ENCODE assay signal across 8 cellular contexts in genomic region chr6:116059713-116060571, GRCh38. TPM values are rescaled to one million over a fixed set of nuclear protein-coding genes. Genes with fewer than 3 reads are reported as not detected.
DNase-seq lines count a peak whose midpoint lies in the region; ATAC-seq and TF ChIP-seq lines count a peak whose summit lies in the region.

No MANE protein-coding gene starts in this region.

- no peak overlapping the region for H2BK120ac ChIP-seq in mesendoderm (ENCODE audit: low read depth, low read length)

- H3K79me2 ChIP-seq in mesendoderm (ENCODE audit: control insufficient read depth, insufficient read depth, low read length): no peaks in the 10 kb centered on the region

- H3K4me1 ChIP-seq in mesendoderm (ENCODE audit: control insufficient read depth, low read depth, low read length): peaks cover 2% of the 10 kb centered on the region

- H3K27ac ChIP-seq in mesendoderm (ENCODE audit: low read depth, low read length): no peak overlapping the region

- H2BK5ac ChIP-seq in mesendoderm (ENCODE audit: low read length): no peak overlapping the region

- no peak overlapping the region for H3K4ac ChIP-seq in mesendoderm (ENCODE audit: low read depth, low read length)

- H3K9ac ChIP-seq in mesendoderm (ENCODE audit: low read length): no peak overlapping the region

- no peak overlapping the region for H3K27ac Mint-ChIP-seq in endothelial cell (ENCODE audit: unreplicated experiment)

- peak; percentile 64 for ATAC-seq in HG03457 (IDR thresholded peaks at IDR 0.05; ENCODE audit: unreplicated experiment)

- H3K36me3 ChIP-seq in mesendoderm (ENCODE audit: control insufficient read depth, insufficient read depth, low read length): no peaks in the 10 kb centered on the region

- no peak overlapping the region for H2BK15ac ChIP-seq in mesendoderm (replicated peaks; ENCODE audit: low read depth)

- H3K27me3 ChIP-seq in mesendoderm (ENCODE audit: insufficient read depth, low read length, poor library complexity): no peaks in the 10 kb centered on the region

- H4K8ac ChIP-seq in mesendoderm (ENCODE audit: low read depth, low read length): no peak overlapping the region

- no peak overlapping the region for H3K4me2 ChIP-seq in mesendoderm (ENCODE audit: low read length)

- no CpG with 5 or more reads among the region's 13 CpGs for WGBS in mesendoderm (ENCODE audit: extremely low coverage, insufficient coverage, low lambda C conversion rate)

- in situ Hi-C loops in astrocyte of the spinal cord (cut with HindIII; ENCODE audit: low sequenced_read_pairs): no loop called here

- no peak overlapping the region for H2AK5ac ChIP-seq in mesendoderm (ENCODE audit: low read length)

- TF ChIP-seq CTCF in astrocyte of the spinal cord (IDR thresholded peaks at IDR 0.05; ENCODE audit: low read depth, low read length) (no peak), endothelial cell (IDR thresholded peaks at IDR 0.05; ENCODE audit: unreplicated experiment) (no peak)

- H3K56ac ChIP-seq in mesendoderm (ENCODE audit: low read length): no peak overlapping the region

- no peak overlapping the region for H3K23ac ChIP-seq in mesendoderm (ENCODE audit: low read length)

- no peak overlapping the region for H3K18ac ChIP-seq in mesendoderm (ENCODE audit: low read length)

- no peak overlapping the region for H3K4me3 Mint-ChIP-seq in endothelial cell (ENCODE audit: unreplicated experiment)

- DNase-seq in NCI-H2107 treated with DMSO at 0.1 percent for 48 hours (lab: John Stamatoyannopoulos, UW; ENCODE audit: unreplicated experiment) (peak; percentile 15), NCI-H2107 (lab: John Stamatoyannopoulos, UW) (no peak), astrocyte of the spinal cord (ENCODE audit: low read depth, low spot score) (peak; percentile 6), myocyte (ENCODE audit: low read depth) (peak; percentile 77), NCI-H446 treated with DMSO at 0.1 percent for 48 hours (lab: John Stamatoyannopoulos, UW) (no peak), mesendoderm (no peak), endothelial cell (ENCODE audit: low spot score) (no peak)

- H3K36me3 Mint-ChIP-seq in endothelial cell (ENCODE audit: low read depth, unreplicated experiment): no peaks in the 10 kb centered on the region

- no peaks in the 10 kb centered on the region for H3K27me3 Mint-ChIP-seq in endothelial cell (ENCODE audit: unreplicated experiment)

- no peaks in the 10 kb centered on the region for H3K9me3 Mint-ChIP-seq in endothelial cell (ENCODE audit: unreplicated experiment)

- no peaks in the 10 kb centered on the region for H3K4me1 Mint-ChIP-seq in endothelial cell (ENCODE audit: unreplicated experiment)

- H4K5ac ChIP-seq in mesendoderm (ENCODE audit: low read length): no peak overlapping the region

- H3K4me3 ChIP-seq in astrocyte of the spinal cord (ENCODE audit: low read depth, low read length): no peak overlapping the region
- H3K4me3 ChIP-seq in mesendoderm (ENCODE audit: low read length): no peak overlapping the region

- no peaks in the 10 kb centered on the region for H3K79me1 ChIP-seq in mesendoderm (ENCODE audit: low read length)

RNA-seq across cellular contexts. Expression of gene FRK, which starts 0.7 kb away (rescaled TPM):
- total RNA-seq in myocyte (8.9 and 10.1 TPM in 2 replicates), endothelial cell (ENCODE audit: unreplicated experiment) (0.08 TPM)
- 1.9 TPM for polyA plus RNA-seq in myocyte (2012)
- 0.06 TPM for polyA plus RNA-seq in mesendoderm (2013, experiment 1 of 2)
- polyA plus RNA-seq in mesendoderm (2013, experiment 2 of 2): 0.04 TPM

RNA-seq across cellular contexts. Expression of gene NT5DC1, which starts 40.7 kb away (rescaled TPM):
- total RNA-seq in myocyte (13.1 and 13.2 TPM in 2 replicates), endothelial cell (ENCODE audit: unreplicated experiment) (33.9 TPM)
- polyA plus RNA-seq in myocyte (2012): 19.1 TPM
- 13.3 TPM for polyA plus RNA-seq in mesendoderm (2013, experiment 1 of 2)
- polyA plus RNA-seq in mesendoderm (2013, experiment 2 of 2): 13.7 TPM

Comparison
In these comparisons a context has a peak if more than half of its experiments do, and no peak if none do; other contexts are left out.
1. DNase-seq: peak in NCI-H2107 treated with DMSO at 0.1 percent for 48 hours (single experiment), astrocyte of the spinal cord (single experiment) and myocyte (single experiment); none in NCI-H2107 (single experiment), NCI-H446 treated with DMSO at 0.1 percent for 48 hours (single experiment), mesendoderm (single experiment) and endothelial cell (single experiment).